11 cellular contexts compared by ENCODE assay signal in the genomic region with DNA sequence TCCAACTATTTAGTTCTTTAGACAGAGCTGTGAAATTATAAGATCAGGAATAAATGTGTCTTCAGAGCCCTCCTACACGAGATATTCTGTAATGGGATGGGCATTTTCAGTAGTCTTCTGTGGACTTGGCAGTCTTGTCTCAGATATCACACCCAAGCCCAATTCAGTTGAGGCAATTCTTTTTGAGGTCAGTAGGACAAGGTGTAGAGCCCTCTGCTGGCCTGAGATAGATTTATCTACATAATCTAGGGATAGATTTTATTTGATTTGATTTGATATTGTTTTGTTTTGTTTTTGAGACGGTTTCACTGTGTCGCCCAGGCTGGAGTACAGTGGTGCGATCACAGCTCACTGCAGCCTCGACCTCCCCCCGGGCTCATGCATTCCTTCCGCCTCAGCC.
DNase-seq lines count a peak whose midpoint lies in the region; ATAC-seq and TF ChIP-seq lines count a peak whose summit lies in the region.
"Had no signal": no experiment of that assay in that cellular context is flagged by ENCODE, and none has a peak within 500 bp of the region (broad histone marks: within the 10 kb centered on the region; RNA-seq: fewer than 3 reads in every experiment).

No MANE protein-coding gene starts in this region.

- H3K4me3 ChIP-seq in astrocyte of the spinal cord (ENCODE audit: low read depth, low read length): no peak overlapping the region
- no peak overlapping the region for H3K4me3 ChIP-seq in testis
- H3K4me3 ChIP-seq: suprapubic skin had no signal

- no peak overlapping the region for H3K27ac ChIP-seq in testis
- H3K27ac ChIP-seq: suprapubic skin had no signal

- DNase-seq in ELR (ENCODE audit: low read depth) (peak; percentile 65), M059J (ENCODE audit: low read depth) (peak; percentile 48), astrocyte of the spinal cord (ENCODE audit: low read depth, low spot score) (peak; percentile 16), non-pigmented ciliary epithelial cell (ENCODE audit: low read depth) (peak; percentile 17), testis (no peak), HuH-7 (ENCODE audit: low spot score) (no peak)
- DNase-seq: activated T-cell treated with anti-CD3 and anti-CD28 coated beads, Interleukin-2, amount 50 U/mL, for 4 hours; naive thymus-derived CD8-positive, alpha-beta T cell; NCI-H2171 had no signal

- WGBS in testis, 2 donors: 83 to 85% methylated on average over 7 of the region's 7 CpGs

- TF ChIP-seq POLR2A in testis (IDR thresholded peaks at IDR 0.05): no peak

- intact Hi-C loops in testis (cut with DNase I; ENCODE audit: low total_unique reads): no loop called here

- no peaks in the 10 kb centered on the region for H3K27me3 ChIP-seq in testis
- H3K27me3 ChIP-seq: suprapubic skin had no signal

- TF ChIP-seq CTCF in astrocyte of the spinal cord (IDR thresholded peaks at IDR 0.05; ENCODE audit: low read depth, low read length): peak; percentile 43
- TF ChIP-seq CTCF in testis (IDR thresholded peaks at IDR 0.05): no peak

- H3K36me3 ChIP-seq in testis (ENCODE audit: low read depth, missing control alignments): no peaks in the 10 kb centered on the region
- H3K36me3 ChIP-seq: suprapubic skin had no signal

- no peaks in the 10 kb centered on the region for H3K9me3 ChIP-seq in testis

- H3K4me1 ChIP-seq in testis: no peaks in the 10 kb centered on the region
- H3K4me1 ChIP-seq: suprapubic skin had no signal

- ATAC-seq in HG03520 (IDR thresholded peaks at IDR 0.05; ENCODE audit: unreplicated experiment): no peak
- ATAC-seq: activated T-cell treated with anti-CD3 and anti-CD28 coated beads, Interleukin-2, amount 50 U/mL, for 4 hours; naive thymus-derived CD8-positive, alpha-beta T cell had no signal

- in situ Hi-C loops in astrocyte of the spinal cord (cut with HindIII; ENCODE audit: low sequenced_read_pairs): no loop called here

Comparison
In these comparisons a context has a peak if more than half of its experiments do, and no peak if none do; other contexts are left out.
1. DNase-seq: peak in ELR (single experiment), M059J (single experiment), astrocyte of the spinal cord (single experiment) and non-pigmented ciliary epithelial cell (single experiment); none in testis (single experiment) and HuH-7 (single experiment).